Comparison of ENCODE assay signal across 1 cellular context in the genomic region with DNA sequence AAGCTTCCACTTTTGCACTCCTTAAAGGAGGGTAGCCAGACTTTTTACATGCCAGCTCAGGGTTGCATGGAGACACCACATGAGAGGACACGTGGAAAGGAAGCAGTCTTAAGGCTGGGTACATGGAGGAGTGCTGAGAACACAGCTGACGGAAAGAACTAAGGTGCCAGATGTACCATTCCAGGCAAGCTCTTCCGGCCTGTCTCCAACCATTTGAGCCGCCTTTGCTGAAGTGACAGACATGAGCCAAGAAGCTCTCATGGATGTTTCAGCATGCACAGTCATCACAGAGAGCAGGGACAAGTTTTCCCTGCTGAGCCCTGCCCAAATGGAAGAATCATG.
TF ChIP-seq lines count a peak whose summit lies in the region.

No MANE protein-coding gene starts in this region.

TF ChIP-seq in SK-N-SH, 30 proteins besides CTCF, POLR2A, EP300 and RAD21 (continued from another document):
- TF ChIP-seq, protein P1, sequence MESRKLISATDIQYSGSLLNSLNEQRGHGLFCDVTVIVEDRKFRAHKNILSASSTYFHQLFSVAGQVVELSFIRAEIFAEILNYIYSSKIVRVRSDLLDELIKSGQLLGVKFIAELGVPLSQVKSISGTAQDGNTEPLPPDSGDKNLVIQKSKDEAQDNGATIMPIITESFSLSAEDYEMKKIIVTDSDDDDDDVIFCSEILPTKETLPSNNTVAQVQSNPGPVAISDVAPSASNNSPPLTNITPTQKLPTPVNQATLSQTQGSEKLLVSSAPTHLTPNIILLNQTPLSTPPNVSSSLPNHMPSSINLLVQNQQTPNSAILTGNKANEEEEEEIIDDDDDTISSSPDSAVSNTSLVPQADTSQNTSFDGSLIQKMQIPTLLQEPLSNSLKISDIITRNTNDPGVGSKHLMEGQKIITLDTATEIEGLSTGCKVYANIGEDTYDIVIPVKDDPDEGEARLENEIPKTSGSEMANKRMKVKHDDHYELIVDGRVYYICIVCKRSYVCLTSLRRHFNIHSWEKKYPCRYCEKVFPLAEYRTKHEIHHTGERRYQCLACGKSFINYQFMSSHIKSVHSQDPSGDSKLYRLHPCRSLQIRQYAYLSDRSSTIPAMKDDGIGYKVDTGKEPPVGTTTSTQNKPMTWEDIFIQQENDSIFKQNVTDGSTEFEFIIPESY (IDR thresholded peaks at IDR 0.05; ENCODE audit: borderline replicate concordance, low read depth), result no peak
- no peak for TF ChIP-seq RXRA (IDR thresholded peaks at IDR 0.05; ENCODE audit: borderline replicate concordance, low read depth)
